ENCODE assay signal across 3 cellular contexts in the genomic region with DNA sequence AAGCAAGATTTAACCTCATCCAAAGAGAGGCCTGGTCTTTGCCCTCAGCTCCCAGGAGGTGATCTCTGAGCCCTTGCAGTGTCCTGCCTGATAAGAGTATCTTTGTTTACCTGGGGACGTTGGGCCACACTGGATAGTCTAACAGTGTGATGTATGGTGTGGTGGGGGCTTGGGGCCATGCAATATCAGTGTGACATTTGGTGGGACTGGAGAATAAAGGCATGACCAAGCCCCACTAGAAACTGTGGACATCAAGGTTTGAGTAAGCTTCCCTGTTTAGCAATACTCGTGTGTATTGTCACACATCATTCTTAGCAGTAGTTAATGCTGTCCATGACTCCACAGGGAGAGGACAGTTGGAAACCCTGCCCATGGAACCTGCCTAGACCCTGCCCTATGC.
TF ChIP-seq lines count a peak whose summit lies in the region.

No MANE protein-coding gene starts in this region.

TF ChIP-seq in A549, 52 proteins besides CTCF, POLR2A, EP300 and RAD21:
- TF ChIP-seq, protein P1, sequence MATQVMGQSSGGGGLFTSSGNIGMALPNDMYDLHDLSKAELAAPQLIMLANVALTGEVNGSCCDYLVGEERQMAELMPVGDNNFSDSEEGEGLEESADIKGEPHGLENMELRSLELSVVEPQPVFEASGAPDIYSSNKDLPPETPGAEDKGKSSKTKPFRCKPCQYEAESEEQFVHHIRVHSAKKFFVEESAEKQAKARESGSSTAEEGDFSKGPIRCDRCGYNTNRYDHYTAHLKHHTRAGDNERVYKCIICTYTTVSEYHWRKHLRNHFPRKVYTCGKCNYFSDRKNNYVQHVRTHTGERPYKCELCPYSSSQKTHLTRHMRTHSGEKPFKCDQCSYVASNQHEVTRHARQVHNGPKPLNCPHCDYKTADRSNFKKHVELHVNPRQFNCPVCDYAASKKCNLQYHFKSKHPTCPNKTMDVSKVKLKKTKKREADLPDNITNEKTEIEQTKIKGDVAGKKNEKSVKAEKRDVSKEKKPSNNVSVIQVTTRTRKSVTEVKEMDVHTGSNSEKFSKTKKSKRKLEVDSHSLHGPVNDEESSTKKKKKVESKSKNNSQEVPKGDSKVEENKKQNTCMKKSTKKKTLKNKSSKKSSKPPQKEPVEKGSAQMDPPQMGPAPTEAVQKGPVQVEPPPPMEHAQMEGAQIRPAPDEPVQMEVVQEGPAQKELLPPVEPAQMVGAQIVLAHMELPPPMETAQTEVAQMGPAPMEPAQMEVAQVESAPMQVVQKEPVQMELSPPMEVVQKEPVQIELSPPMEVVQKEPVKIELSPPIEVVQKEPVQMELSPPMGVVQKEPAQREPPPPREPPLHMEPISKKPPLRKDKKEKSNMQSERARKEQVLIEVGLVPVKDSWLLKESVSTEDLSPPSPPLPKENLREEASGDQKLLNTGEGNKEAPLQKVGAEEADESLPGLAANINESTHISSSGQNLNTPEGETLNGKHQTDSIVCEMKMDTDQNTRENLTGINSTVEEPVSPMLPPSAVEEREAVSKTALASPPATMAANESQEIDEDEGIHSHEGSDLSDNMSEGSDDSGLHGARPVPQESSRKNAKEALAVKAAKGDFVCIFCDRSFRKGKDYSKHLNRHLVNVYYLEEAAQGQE (IDR thresholded peaks at IDR 0.05): no peak
- TF ChIP-seq KDM1A (IDR thresholded peaks at IDR 0.05; ENCODE audit: low read depth) (no peak), NFE2L2 (conservative IDR thresholded peaks at IDR 0.05; ENCODE audit: low read length) (no peak)
- TF ChIP-seq, protein P2, sequence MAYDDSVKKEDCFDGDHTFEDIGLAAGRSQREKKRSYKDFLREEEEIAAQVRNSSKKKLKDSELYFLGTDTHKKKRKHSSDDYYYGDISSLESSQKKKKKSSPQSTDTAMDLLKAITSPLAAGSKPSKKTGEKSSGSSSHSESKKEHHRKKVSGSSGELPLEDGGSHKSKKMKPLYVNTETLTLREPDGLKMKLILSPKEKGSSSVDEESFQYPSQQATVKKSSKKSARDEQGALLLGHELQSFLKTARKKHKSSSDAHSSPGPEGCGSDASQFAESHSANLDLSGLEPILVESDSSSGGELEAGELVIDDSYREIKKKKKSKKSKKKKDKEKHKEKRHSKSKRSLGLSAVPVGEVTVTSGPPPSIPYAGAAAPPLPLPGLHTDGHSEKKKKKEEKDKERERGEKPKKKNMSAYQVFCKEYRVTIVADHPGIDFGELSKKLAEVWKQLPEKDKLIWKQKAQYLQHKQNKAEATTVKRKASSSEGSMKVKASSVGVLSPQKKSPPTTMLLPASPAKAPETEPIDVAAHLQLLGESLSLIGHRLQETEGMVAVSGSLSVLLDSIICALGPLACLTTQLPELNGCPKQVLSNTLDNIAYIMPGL (CRISPR knock-in tag; IDR thresholded peaks at IDR 0.05; ENCODE audit: borderline replicate concordance): no peak

TF ChIP-seq in H1, 55 proteins besides CTCF, POLR2A, EP300 and RAD21:
- TF ChIP-seq ZNF274 (IDR thresholded peaks at IDR 0.05; ENCODE audit: borderline replicate concordance, extremely low read depth, low read length) (no peak), CBX8 (IDR thresholded peaks at IDR 0.05; ENCODE audit: borderline replicate concordance, low read depth, low read length) (no peak), FOSL1 (IDR thresholded peaks at IDR 0.05; ENCODE audit: insufficient read depth, low read depth, low read length) (no peak), HDAC2 (IDR thresholded peaks at IDR 0.05; ENCODE audit: borderline replicate concordance in 1 of 2, low read depth in 2 of 2, low read length in 2 of 2) (no peak), SIRT6 (IDR thresholded peaks at IDR 0.05; ENCODE audit: low read length) (no peak), JUN (IDR thresholded peaks at IDR 0.05; ENCODE audit: low read depth, low read length) (no peak), RBBP5 (IDR thresholded peaks at IDR 0.05; ENCODE audit: borderline replicate concordance, low read depth, low read length) (no peak), SP1 (IDR thresholded peaks at IDR 0.05; ENCODE audit: low read depth, low read length) (no peak), RXRA (IDR thresholded peaks at IDR 0.05; ENCODE audit: insufficient read depth, low read depth, low read length) (no peak), GABPA (IDR thresholded peaks at IDR 0.05; ENCODE audit: borderline replicate concordance, insufficient read depth, low read length) (no peak)

TF ChIP-seq in liver, 16 proteins besides CTCF, POLR2A, EP300 and RAD21:
- TF ChIP-seq TAF1 (conservative IDR thresholded peaks at IDR 0.05): no peak
- TF ChIP-seq FOXA1 (IDR thresholded peaks at IDR 0.05): peak; percentile 85
- TF ChIP-seq EGR1 (IDR thresholded peaks at IDR 0.05; ENCODE audit: low read depth in 2 of 2): no peak
- peak in 1 of 2 donors; percentile 62 for TF ChIP-seq RXRA (IDR thresholded peaks at IDR 0.05)
- TF ChIP-seq SP1 (IDR thresholded peaks at IDR 0.05): peak; percentile 29
- TF ChIP-seq FOXA2 (IDR thresholded peaks at IDR 0.05): peak; percentile 86
- TF ChIP-seq JUND (IDR thresholded peaks at IDR 0.05): peak in 1 of 2 donors; percentile 23
- no peak for TF ChIP-seq NR2F2 (IDR thresholded peaks at IDR 0.05)
- TF ChIP-seq HNF4G (IDR thresholded peaks at IDR 0.05): no peak
- TF ChIP-seq YY1 (IDR thresholded peaks at IDR 0.05): no peak
- TF ChIP-seq, protein P3, sequence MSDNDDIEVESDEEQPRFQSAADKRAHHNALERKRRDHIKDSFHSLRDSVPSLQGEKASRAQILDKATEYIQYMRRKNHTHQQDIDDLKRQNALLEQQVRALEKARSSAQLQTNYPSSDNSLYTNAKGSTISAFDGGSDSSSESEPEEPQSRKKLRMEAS (IDR thresholded peaks at IDR 0.05): no peak
- TF ChIP-seq, protein P1 (IDR thresholded peaks at IDR 0.05): peak; percentile 31
- TF ChIP-seq HNF4A (conservative IDR thresholded peaks at IDR 0.05): peak; percentile 77 to 90
- no peak for TF ChIP-seq GABPA (IDR thresholded peaks at IDR 0.05 in 1 of 2, conservative IDR thresholded peaks at IDR 0.05 in 1 of 2)
- TF ChIP-seq, protein P4, sequence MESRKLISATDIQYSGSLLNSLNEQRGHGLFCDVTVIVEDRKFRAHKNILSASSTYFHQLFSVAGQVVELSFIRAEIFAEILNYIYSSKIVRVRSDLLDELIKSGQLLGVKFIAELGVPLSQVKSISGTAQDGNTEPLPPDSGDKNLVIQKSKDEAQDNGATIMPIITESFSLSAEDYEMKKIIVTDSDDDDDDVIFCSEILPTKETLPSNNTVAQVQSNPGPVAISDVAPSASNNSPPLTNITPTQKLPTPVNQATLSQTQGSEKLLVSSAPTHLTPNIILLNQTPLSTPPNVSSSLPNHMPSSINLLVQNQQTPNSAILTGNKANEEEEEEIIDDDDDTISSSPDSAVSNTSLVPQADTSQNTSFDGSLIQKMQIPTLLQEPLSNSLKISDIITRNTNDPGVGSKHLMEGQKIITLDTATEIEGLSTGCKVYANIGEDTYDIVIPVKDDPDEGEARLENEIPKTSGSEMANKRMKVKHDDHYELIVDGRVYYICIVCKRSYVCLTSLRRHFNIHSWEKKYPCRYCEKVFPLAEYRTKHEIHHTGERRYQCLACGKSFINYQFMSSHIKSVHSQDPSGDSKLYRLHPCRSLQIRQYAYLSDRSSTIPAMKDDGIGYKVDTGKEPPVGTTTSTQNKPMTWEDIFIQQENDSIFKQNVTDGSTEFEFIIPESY (IDR thresholded peaks at IDR 0.05): peak; percentile 16
- TF ChIP-seq, protein P5, sequence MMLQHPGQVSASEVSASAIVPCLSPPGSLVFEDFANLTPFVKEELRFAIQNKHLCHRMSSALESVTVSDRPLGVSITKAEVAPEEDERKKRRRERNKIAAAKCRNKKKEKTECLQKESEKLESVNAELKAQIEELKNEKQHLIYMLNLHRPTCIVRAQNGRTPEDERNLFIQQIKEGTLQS (IDR thresholded peaks at IDR 0.05): no peak
